Comparison of ENCODE assay signal across 9 cellular contexts in genomic region chr1:39107891-39108290, GRCh38.
DNase-seq lines count a peak whose midpoint lies in the region; ATAC-seq, FAIRE-seq and TF ChIP-seq lines count a peak whose summit lies in the region.
"Had no signal": no experiment of that assay in that cellular context is flagged by ENCODE, and none has a peak within 500 bp of the region (broad histone marks: within the 10 kb centered on the region; RNA-seq: fewer than 3 reads in every experiment).

No MANE protein-coding gene starts in this region.

- no peaks in the 10 kb centered on the region; the same call in 1 of the 2 replicates for H4K20me1 ChIP-seq in KMS-11 (ENCODE audit: insufficient read depth)
- no peaks in the 10 kb centered on the region for H4K20me1 ChIP-seq in GM12878 (ENCODE audit: control insufficient read depth, insufficient read depth)

- TF ChIP-seq POLR2A in GM12878 (IDR thresholded peaks at IDR 0.05; ENCODE audit: low read depth, low read length), result no peak

- RAD21 ChIA-PET in GM12878 (lab: Charles Lee; ENCODE audit: unreplicated experiment), result interaction anchor here (0.6 to 6.8 kb wide), 10 partner anchors 9 to 500 kb away, joined by 3 to 83 read pairs (median 4); no protein-coding TSS in a partner anchor

- CTCF ChIA-PET in GM12878 (lab: Yijun Ruan, JAX), result interaction anchor here (0.8 to 7.0 kb wide), 12 partner anchors 9 to 431 kb away, joined by 3 to 127 read pairs (median 4); no protein-coding TSS in a partner anchor

- no peak for FAIRE-seq in GM12878 (lab: Jason Lieb, UNC)
- FAIRE-seq: small intestine had no signal

- no peak overlapping the region for H3K27ac ChIP-seq in KMS-11
- H3K27ac ChIP-seq in GM12878 (ENCODE audit: control insufficient read depth, insufficient read depth), result peak overlapping the region; percentile 67
- H3K27ac ChIP-seq in substantia nigra (ENCODE audit: low read depth, low read length, poor library complexity, severe bottlenecking), result peak overlapping the region; percentile 19

- no peak for TF ChIP-seq RAD21 in GM12878 (IDR thresholded peaks at IDR 0.05; ENCODE audit: insufficient read depth, low read depth, low read length)

- TF ChIP-seq CTCF in KMS-11 (conservative IDR thresholded peaks at IDR 0.05; ENCODE audit: low read depth, low read length), result no peak
- TF ChIP-seq CTCF in GM12878 (IDR thresholded peaks at IDR 0.05 in 2 of 3, conservative IDR thresholded peaks at IDR 0.05 in 1 of 3; ENCODE audit: control insufficient read depth in 2 of 3, extremely low read depth in 1 of 3, insufficient read depth in 1 of 3, low read depth in 3 of 3, low read length in 3 of 3), result no peak
- TF ChIP-seq CTCF in kidney epithelial cell (IDR thresholded peaks at IDR 0.05; ENCODE audit: insufficient read depth, low read length, poor library complexity, severe bottlenecking), result no peak

- H3K9me3 ChIP-seq in GM12878 (replicated peaks; ENCODE audit: control insufficient read depth, insufficient read depth, low read length), result no peaks in the 10 kb centered on the region

- H3K79me2 ChIP-seq in KMS-11 (ENCODE audit: insufficient read depth, low read depth), result peaks cover 31% of the 10 kb centered on the region
- peaks cover 76% of the 10 kb centered on the region for H3K79me2 ChIP-seq in GM12878 (ENCODE audit: control insufficient read depth, insufficient read depth, low read length)

- SMC1A ChIA-PET in GM12878 (lab: Charles Lee; ENCODE audit: uncharacterized antibody, unreplicated experiment), result interaction anchor here (0.8 to 8.3 kb wide), 8 partner anchors 10 to 363 kb away, joined by 3 to 149 read pairs (median 7); no protein-coding TSS in a partner anchor

- H3K4me2 ChIP-seq in KMS-11 (peak overlapping the region; percentile 94; the same call in 1 of the 2 replicates), GM12878 (ENCODE audit: control insufficient read depth, insufficient read depth) (peak overlapping the region; percentile 73)

- H3K36me3 ChIP-seq in KMS-11 (ENCODE audit: insufficient read depth) (no peaks in the 10 kb centered on the region), GM12878 (ENCODE audit: control insufficient read depth in 2 of 2, insufficient read depth in 2 of 2, low read length in 1 of 2) (no peaks in the 10 kb centered on the region), kidney epithelial cell (ENCODE audit: control insufficient read depth, insufficient read depth, low read length) (no peaks in the 10 kb centered on the region)

- intact Hi-C loops in GM12878 (cut with micrococcal nuclease; ENCODE audit: unreplicated experiment), result loop anchor here (10.0 kb wide), 1 partner anchor 547 kb away; no protein-coding TSS in a partner anchor

- no peak for ATAC-seq in GM12878
- no peak for ATAC-seq in GM21717 (IDR thresholded peaks at IDR 0.05; ENCODE audit: unreplicated experiment)

- H3K9ac ChIP-seq in KMS-11 (no peak overlapping the region), GM12878 (ENCODE audit: control insufficient read depth, insufficient read depth, low read length) (peak overlapping the region; percentile 71)

- H3K4me1 ChIP-seq in KMS-11 (ENCODE audit: low read depth, poor library complexity, severe bottlenecking), result peaks cover 38% of the 10 kb centered on the region
- H3K4me1 ChIP-seq in GM12878 (ENCODE audit: control insufficient read depth, insufficient read depth, low read length), result peaks cover 38% of the 10 kb centered on the region

- POLR2A ChIA-PET in GM12878 (lab: Charles Lee), result interaction anchor here (0.6 to 1.2 kb wide), 3 partner anchors 76 to 548 kb away, joined by 3 read pairs; no protein-coding TSS in a partner anchor

- DNase-seq in GM12878 (ENCODE audit: low read depth, low spot score) (no peak), kidney epithelial cell (ENCODE audit: low read depth) (no peak), substantia nigra (lab: John Stamatoyannopoulos, UW) (peak in 3 of 49 donors; percentile 12 to 63 (median 22)), AG08395 (ENCODE audit: low spot score) (no peak), HK-2 (ENCODE audit: unreplicated experiment) (no peak)
- DNase-seq: NCI-H524 treated with DMSO at 0.1 percent for 48 hours, small intestine had no signal

- H3K4me3 ChIP-seq in KMS-11 (IDR thresholded peaks at IDR 0.05; ENCODE audit: insufficient read depth, low read depth, low read length), result no peak overlapping the region
- peak overlapping the region; percentile 94; the same call in 1 of the 2 replicates for H3K4me3 ChIP-seq in GM12878
- peak overlapping the region; percentile 74 for H3K4me3 ChIP-seq in kidney epithelial cell (ENCODE audit: low read depth, low read length)

- no peak for TF ChIP-seq EP300 in GM12878 (IDR thresholded peaks at IDR 0.05; ENCODE audit: borderline replicate concordance in 1 of 2, control insufficient read depth in 1 of 2, low read depth in 2 of 2, low read length in 2 of 2)

- no TSS peak for BruUV-seq in GM12878 (replicated peaks; lab: Mats Ljungman, UMichigan)

- no peak overlapping the region for H2AFZ ChIP-seq in KMS-11 (ENCODE audit: low read depth)
- H2AFZ ChIP-seq in GM12878 (ENCODE audit: control insufficient read depth, low read depth, low read length), result no peak overlapping the region

- in situ Hi-C loops in GM12878 (cut with MboI), result no loop called here

- H3K27me3 ChIP-seq in KMS-11 (ENCODE audit: insufficient read depth, low read depth) (no peaks in the 10 kb centered on the region), GM12878 (replicated peaks in 1 of 2; ENCODE audit: control insufficient read depth in 2 of 2, insufficient read depth in 2 of 2, low read length in 1 of 2) (no peaks in the 10 kb centered on the region), kidney epithelial cell (ENCODE audit: control insufficient read depth, insufficient read depth, low read length) (no peaks in the 10 kb centered on the region)

TF ChIP-seq in GM12878, 131 proteins besides CTCF, POLR2A, EP300 and RAD21:
- TF ChIP-seq MEF2B (IDR thresholded peaks at IDR 0.05; ENCODE audit: partially characterized antibody, poor library complexity, severe bottlenecking), result no peak
- no peak for TF ChIP-seq MEF2A (IDR thresholded peaks at IDR 0.05; ENCODE audit: insufficient read depth, low read depth, low read length)
- TF ChIP-seq RBBP5 (conservative IDR thresholded peaks at IDR 0.05), result no peak
- TF ChIP-seq SRF (IDR thresholded peaks at IDR 0.05; ENCODE audit: low read depth in 2 of 2, low read length in 2 of 2), result no peak
- TF ChIP-seq YY1 (IDR thresholded peaks at IDR 0.05; ENCODE audit: low read depth, low read length), result no peak
- no peak for TF ChIP-seq NBN (IDR thresholded peaks at IDR 0.05)
- TF ChIP-seq NFIC (IDR thresholded peaks at IDR 0.05; ENCODE audit: low read depth, low read length), result no peak
- no peak for TF ChIP-seq JUNB (IDR thresholded peaks at IDR 0.05)
- no peak for TF ChIP-seq HCFC1 (IDR thresholded peaks at IDR 0.05; ENCODE audit: low read length)
